ENCODE assay signal across 8 cellular contexts in genomic region chrX:64975989-64976672, GRCh38. TPM values are rescaled to one million over a fixed set of nuclear protein-coding genes. Genes with fewer than 3 reads are reported as not detected.
DNase-seq lines count a peak whose midpoint lies in the region; ATAC-seq and TF ChIP-seq lines count a peak whose summit lies in the region.

TSS of gene ZC4H2 (minus strand) at chrX:64976450. CDS start at chrX:64976377, 73 bp downstream.

- H3K27ac ChIP-seq in adrenal gland (peak within 1 kb of the TSS in 1 of 5 donors; percentile 3), heart right ventricle (peak within 1 kb of the TSS in 4 of 10 donors; percentile 4 to 39 (median 29)), urinary bladder (ENCODE audit: low read depth) (no peak within 1 kb of the TSS)

- no peak for TF ChIP-seq CTCF in adrenal gland (IDR thresholded peaks at IDR 0.05)
- TF ChIP-seq CTCF in heart right ventricle (IDR thresholded peaks at IDR 0.05): no peak

- H3K4me3 ChIP-seq in adrenal gland: peak within 1 kb of the TSS in 3 of 4 donors; percentile 25 to 71 (median 38)
- H3K4me3 ChIP-seq in heart right ventricle: peak within 1 kb of the TSS; percentile 46 to 69 (median 58)
- peak within 1 kb of the TSS; percentile 62 for H3K4me3 ChIP-seq in urinary bladder (ENCODE audit: low read depth, low read length)

- no peaks in the 10 kb centered on the region for H3K36me3 ChIP-seq in adrenal gland (replicated peaks in 1 of 2)
- H3K36me3 ChIP-seq in heart right ventricle: no peaks in the 10 kb centered on the region
- H3K36me3 ChIP-seq in urinary bladder (ENCODE audit: insufficient read depth): no peaks in the 10 kb centered on the region

- DNase-seq in CD1c-positive myeloid dendritic cell (ENCODE audit: extremely low spot score): peak; percentile 62
- peak; percentile 75 for DNase-seq in HT1080 (ENCODE audit: low read depth)
- DNase-seq in SW480 (ENCODE audit: low spot score): peak; percentile 82
- peak; percentile 71 to 88 (median 81) for DNase-seq in adrenal gland
- DNase-seq in heart right ventricle: peak; percentile 57 to 72
- DNase-seq in posterior cingulate gyrus: peak; percentile 66 to 97 (median 74)

- TF ChIP-seq POLR2A in adrenal gland (IDR thresholded peaks at IDR 0.05): peak in 1 of 2 donors; percentile 55

- H3K9me3 ChIP-seq in adrenal gland (replicated peaks in 1 of 3) (no peaks in the 10 kb centered on the region), heart right ventricle (no peaks in the 10 kb centered on the region)

- peak; percentile 98 for ATAC-seq in GM21360 (IDR thresholded peaks at IDR 0.05; ENCODE audit: unreplicated experiment)
- ATAC-seq in heart right ventricle: peak; percentile 97 to 100 (median 99)

- peaks cover 0 to 4% of the 10 kb centered on the region in 2 donors for H3K4me1 ChIP-seq in adrenal gland (replicated peaks in 1 of 2)
- H3K4me1 ChIP-seq in heart right ventricle: peaks cover 0 to 5% (median 0%) of the 10 kb centered on the region in 9 donors
- H3K4me1 ChIP-seq in urinary bladder (ENCODE audit: insufficient read depth): no peaks in the 10 kb centered on the region

- intact Hi-C loops in adrenal gland (cut with DNase I) (no loop called here), heart right ventricle (cut with DNase I) (loop anchor here in 1 of 10 donors (10.0 kb wide), 1 partner anchor 59 kb away; the partner anchor contains the start of gene ZC3H12B), posterior cingulate gyrus (cut with DNase I) (no loop called here)

- WGBS in adrenal gland, 4 donors: 0 to 29% (median 11%) methylated on average over 14 to 17 of the region's 17 CpGs
- WGBS in heart right ventricle, 2 donors: 0% methylated on average over 17 of the region's 17 CpGs
- 1% methylated on average over 17 of the region's 17 CpGs for whole genome bisulfite sequencing in urinary bladder

- H3K27me3 ChIP-seq in adrenal gland: no peaks in the 10 kb centered on the region
- peaks cover 0 to 22% (median 0%) of the 10 kb centered on the region in 7 donors for H3K27me3 ChIP-seq in heart right ventricle

RNA-seq across cellular contexts. Expression of gene ZC4H2, which starts in this region (rescaled TPM):
- total RNA-seq in HT1080 (2014; rRNA removed; shearing (Covaris generic)): 8.3 and 9.6 TPM in 2 replicates
- 7.1 and 10.0 TPM in 2 replicates for polyA plus RNA-seq in HT1080 (2015; cell fraction: cytosol; rRNA removed)
- 8.0 and 9.7 TPM in 2 replicates for polyA plus RNA-seq in HT1080 (2015; cell fraction: nucleus; rRNA removed)
- total RNA-seq in adrenal gland: 10 to 100 TPM in 6 of 8 donors, 1 to 10 TPM in 2; 7.5 to 18.3 (median 13.3) TPM
- polyA plus RNA-seq in adrenal gland: 10 to 100 TPM in 1 of 3 donors, 1 to 10 TPM in 2; 6.1 to 11.3 (median 6.3) TPM
- total RNA-seq in heart right ventricle: 1 to 10 TPM; 1.3 to 7.4 (median 4.2) TPM
- polyA plus RNA-seq in heart right ventricle: 1 to 10 TPM; 1.5 to 4.3 TPM
- 8.0 TPM for total RNA-seq in urinary bladder
- polyA plus RNA-seq in urinary bladder: 11.6 TPM
